In the genomic region with DNA sequence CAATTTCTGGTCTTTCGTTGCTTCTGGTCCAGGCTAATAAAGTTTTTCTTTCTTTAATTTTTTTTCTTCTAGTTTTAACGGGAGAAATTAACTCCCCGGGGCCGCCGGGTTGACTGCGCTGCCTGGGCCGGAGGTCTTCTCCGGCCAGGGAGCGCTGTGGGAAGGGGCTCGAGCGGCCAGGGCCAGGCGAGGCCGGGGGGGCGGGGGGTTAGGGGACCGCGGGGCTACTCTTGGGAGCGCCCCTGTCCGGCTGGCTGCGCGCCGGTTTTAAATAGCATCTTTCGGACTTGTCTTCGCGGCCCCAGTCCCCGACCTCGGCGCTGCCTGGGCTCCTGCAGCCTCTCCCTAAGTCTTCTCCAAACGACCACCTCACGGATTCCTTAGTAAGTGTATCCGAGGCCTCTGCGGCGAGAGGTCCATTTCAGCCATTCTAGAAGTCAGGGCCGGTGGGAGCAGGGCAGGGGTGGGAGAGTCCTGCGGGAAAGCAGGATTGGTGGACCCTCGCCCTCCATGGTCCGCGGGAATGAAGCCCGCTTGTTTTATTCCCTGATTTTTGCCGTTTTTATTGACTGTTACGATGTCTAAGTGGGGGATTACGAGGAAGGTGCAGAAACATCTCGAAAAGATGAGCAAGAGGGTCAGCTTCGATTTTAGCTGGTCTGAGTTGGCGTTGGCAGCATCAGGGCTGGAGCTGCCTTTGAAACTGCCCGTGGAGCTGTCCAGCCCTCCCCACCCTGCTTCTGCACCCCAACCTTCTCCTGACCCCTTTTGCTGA, we compare ENCODE assay signal across 8 cellular contexts. TPM values are rescaled to one million over a fixed set of nuclear protein-coding genes. Genes with fewer than 3 reads are reported as not detected.
DNase-seq lines count a peak whose midpoint lies in the region; ATAC-seq and TF ChIP-seq lines count a peak whose summit lies in the region.

No MANE protein-coding gene starts in this region.

- no peak for TF ChIP-seq CTCF in choroid plexus epithelial cell (conservative IDR thresholded peaks at IDR 0.05; ENCODE audit: low read depth, low read length)

- ATAC-seq in GM21528 (IDR thresholded peaks at IDR 0.05; ENCODE audit: low FRiP score, unreplicated experiment) (peak; percentile 35), left lobe of liver (peak; percentile 28)

- H3K4me3 ChIP-seq in choroid plexus epithelial cell (ENCODE audit: low read depth, low read length) = peak overlapping the region; percentile 77

- in situ Hi-C loops in G401 (cut with HindIII; ENCODE audit: low sequenced_read_pairs) = no loop called here

- DNase-seq in G401 (ENCODE audit: low spot score) (peak; percentile 38), HT-29 (ENCODE audit: low spot score) (peak; percentile 55), SW480 (ENCODE audit: low spot score) (peak; percentile 43), choroid plexus epithelial cell (ENCODE audit: low read depth) (peak; percentile 53), left lobe of liver (ENCODE audit: low spot score) (peak; percentile 55), T-helper 9 cell (no peak)
- DNase-seq in stimulated activated CD4-positive, alpha-beta T cell treated with anti-CD3 and anti-CD28 coated beads, Interleukin-4, amount 100 ng/mL, for 24 hours = peak; percentile 17

RNA-seq across cellular contexts. Expression of a gene that starts 0.5 kb away (rescaled TPM):
- 21.0 and 42.3 TPM in 2 replicates for total RNA-seq in G401 (2014; rRNA removed; shearing (Covaris generic))
- 21.8 and 22.1 TPM in 2 replicates for total RNA-seq in HT-29 (2014; rRNA removed; shearing (Covaris generic))
- total RNA-seq in left lobe of liver = 14.7 TPM
